In the genomic region with DNA sequence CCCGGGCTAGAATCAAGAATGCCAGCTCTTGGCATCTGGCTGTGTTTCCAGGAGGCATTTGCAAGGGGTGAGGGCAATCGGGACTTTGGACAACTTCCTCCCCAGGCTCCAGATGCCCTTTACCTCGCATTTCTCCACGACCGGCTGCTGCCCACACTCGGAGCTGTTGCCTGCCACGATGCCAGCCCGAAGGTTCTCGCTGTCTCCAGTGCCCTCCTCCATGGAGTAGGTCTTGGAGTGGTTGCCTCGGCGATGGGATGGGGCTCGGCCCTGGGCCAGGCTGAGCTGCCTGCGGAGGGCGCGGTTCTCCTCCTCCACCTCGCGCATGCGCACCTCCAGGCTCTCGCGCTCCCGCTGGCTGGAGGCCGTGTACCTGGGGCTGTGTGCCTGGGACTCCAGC, we compare ENCODE assay signal across 24 cellular contexts.
"Had no signal": no experiment of that assay in that cellular context is flagged by ENCODE, and none has a peak within 500 bp of the region (broad histone marks: within the 10 kb centered on the region; RNA-seq: fewer than 3 reads in every experiment).

No MANE protein-coding gene starts in this region.

- ATAC-seq: activated CD8-positive, alpha-beta T cell treated with anti-CD3 and anti-CD28 coated beads, Interleukin-2, amount 10 ng/mL, durations not matched to agents 7 days and 5 days; activated naive CD4-positive, alpha-beta T cell treated with anti-CD3 and anti-CD28 coated beads, Interleukin-2, amount 50 U/mL, for 72 hours; esophagus mucosa; left colon; naive thymus-derived CD4-positive, alpha-beta T cell had no signal

- FAIRE-seq: frontal cortex, TTC549 had no signal

- H3K4me3 Mint-ChIP-seq: activated CD8-positive, alpha-beta T cell treated with anti-CD3 and anti-CD28 coated beads, Interleukin-2, amount 10 ng/mL, durations not matched to agents 7 days and 5 days; brain; naive thymus-derived CD4-positive, alpha-beta T cell; neural crest cell had no signal

- H3K36me3 ChIP-seq: upper lobe of left lung had no signal

- DNase-seq: activated CD4-positive, alpha-beta T cell treated with anti-CD3 and anti-CD28 coated beads for 1 hour; activated CD4-positive, alpha-beta T cell treated with anti-CD3 and anti-CD28 coated beads, Interleukin-2, amount 50 U/mL, for 1 hour; activated CD8-positive, alpha-beta T cell treated with anti-CD3 and anti-CD28 coated beads, Interleukin-2, amount 10 ng/mL, durations not matched to agents 7 days and 5 days; activated gamma-delta T cell treated with Interleukin-2 at 50 U/mL for 16 hours; activated T-cell treated with anti-CD3 and anti-CD28 coated beads, Interleukin-2, amount 50 U/mL, for 1 hour; aorta; central memory CD4-positive, alpha-beta T cell; effector memory CD4-positive, alpha-beta T cell; glutamatergic neuron; islet precursor cell; left colon; naive thymus-derived CD4-positive, alpha-beta T cell; retina; stimulated activated CD4-positive, alpha-beta T cell treated with anti-CD3 and anti-CD28 coated beads, Interleukin-4, amount 100 ng/mL, for 24 hours; stimulated activated naive CD4-positive, alpha-beta T cell treated with Interleukin-2 at 50 U/mL for 16 hours; T-helper 1 cell had no signal

- H3K27ac Mint-ChIP-seq: activated CD8-positive, alpha-beta T cell treated with anti-CD3 and anti-CD28 coated beads, Interleukin-2, amount 10 ng/mL, durations not matched to agents 7 days and 5 days; activated naive CD4-positive, alpha-beta T cell treated with anti-CD3 and anti-CD28 coated beads, Interleukin-2, amount 50 U/mL, for 72 hours; brain; naive thymus-derived CD4-positive, alpha-beta T cell; progenitor cell of endocrine pancreas had no signal

- H3K4me3 ChIP-seq: upper lobe of left lung had no signal

- H3K9me3 ChIP-seq: upper lobe of left lung had no signal

- H3K27ac ChIP-seq: upper lobe of left lung had no signal

- H3K4me1 ChIP-seq: upper lobe of left lung had no signal

- H3K4me1 Mint-ChIP-seq: naive thymus-derived CD4-positive, alpha-beta T cell had no signal

- H3K27me3 ChIP-seq: upper lobe of left lung had no signal

- H3K27me3 Mint-ChIP-seq: brain; naive thymus-derived CD4-positive, alpha-beta T cell; progenitor cell of endocrine pancreas had no signal
